8 cellular contexts compared by ENCODE assay signal in the genomic region with DNA sequence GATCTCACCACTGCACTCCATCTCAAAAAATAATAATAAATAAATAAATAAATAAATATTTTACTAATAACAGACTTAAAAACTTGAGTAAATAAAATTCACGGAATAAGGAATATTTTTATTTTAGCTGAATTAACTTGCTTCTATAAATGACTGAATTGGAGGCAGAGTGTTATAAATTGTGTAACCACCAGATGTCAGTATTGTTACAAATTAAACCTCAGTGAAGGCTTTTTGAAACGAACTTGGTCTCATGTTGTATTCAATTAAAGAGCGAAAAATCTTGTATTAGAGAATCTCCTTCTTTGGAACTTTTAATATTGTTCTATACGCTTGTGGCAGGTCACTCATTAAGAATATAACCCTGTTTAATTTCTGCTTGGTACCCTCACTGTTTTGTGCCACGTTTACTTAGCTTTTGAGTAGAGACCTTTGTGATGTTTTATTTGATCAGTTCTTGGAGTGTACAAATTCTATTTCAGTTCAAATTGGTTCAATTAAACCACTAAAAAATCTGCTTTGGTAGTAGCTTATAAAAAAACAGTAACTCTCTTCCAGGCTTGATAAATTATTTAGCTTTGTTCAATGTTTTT. TPM values are rescaled to one million over a fixed set of nuclear protein-coding genes. Genes with fewer than 3 reads are reported as not detected.
DNase-seq lines count a peak whose midpoint lies in the region; ATAC-seq, FAIRE-seq and TF ChIP-seq lines count a peak whose summit lies in the region.

No MANE protein-coding gene starts in this region.

- peak; percentile 67 for TF ChIP-seq CTCF in OCI-LY3 (IDR thresholded peaks at IDR 0.05; ENCODE audit: low read depth, low read length)
- peak; percentile 57 to 89 (median 66) for TF ChIP-seq CTCF in nephron (IDR thresholded peaks at IDR 0.05; ENCODE audit: unreplicated experiment in 3 of 3)

- no peaks in the 10 kb centered on the region for H3K9me3 ChIP-seq in OCI-LY3 (ENCODE audit: insufficient read depth, low read length)

- no peaks in the 10 kb centered on the region for H3K36me3 Mint-ChIP-seq in nephron (ENCODE audit: low read depth)

- H3K4me2 ChIP-seq in OCI-LY3 (ENCODE audit: low read length), result peak overlapping the region; percentile 75

- H3K27ac ChIP-seq in OCI-LY3 (ENCODE audit: low read length), result no peak overlapping the region

- no peaks in the 10 kb centered on the region for H3K27me3 ChIP-seq in OCI-LY3 (ENCODE audit: low read depth, low read length)

- in situ Hi-C loops in KBM-7 (cut with MboI; ENCODE audit: low pct_unique_long_range_greater_than_20kb, low sequenced_read_pairs), result no loop called here

- peaks cover 4% of the 10 kb centered on the region for H3K4me1 ChIP-seq in OCI-LY3 (ENCODE audit: low read length)

- ATAC-seq in GM18508 (IDR thresholded peaks at IDR 0.05; ENCODE audit: insufficient read depth, unreplicated experiment), result peak; percentile 77

- H3K9me3 Mint-ChIP-seq in nephron, result no peaks in the 10 kb centered on the region

- no peak overlapping the region for H3K4me3 Mint-ChIP-seq in nephron

- DNase-seq in AG08395 (ENCODE audit: low spot score) (peak; percentile 31), KBM-7 (peak; percentile 72), dermis blood vessel endothelial cell (peak; percentile 80), urothelium cell line (ENCODE audit: low spot score) (no peak)
- DNase-seq in stimulated activated CD4-positive, alpha-beta T cell treated with anti-CD3 and anti-CD28 coated beads, Interleukin-12 subunit alpha, Interleukin-12 subunit beta, amount 100 ng/mL, for 4 hours, result no peak

- H3K27ac Mint-ChIP-seq in nephron, result no peak overlapping the region

- no peaks in the 10 kb centered on the region for H3K79me2 ChIP-seq in OCI-LY3 (ENCODE audit: low read length)

- FAIRE-seq in urothelium cell line (lab: Jason Lieb, UNC), result no peak

- H3K4me1 Mint-ChIP-seq in nephron, result peaks cover 5% of the 10 kb centered on the region

- H3K4me3 ChIP-seq in OCI-LY3 (ENCODE audit: low read length), result peak overlapping the region; percentile 63

- peak overlapping the region; percentile 93 for H2AFZ ChIP-seq in OCI-LY3 (ENCODE audit: low read depth, low read length)

- no peaks in the 10 kb centered on the region for H3K36me3 ChIP-seq in OCI-LY3 (replicated peaks; ENCODE audit: low read depth, low read length)

- peaks cover 3% of the 10 kb centered on the region for H3K27me3 Mint-ChIP-seq in nephron (ENCODE audit: low read depth)

- peak overlapping the region; percentile 56 for H3K9ac ChIP-seq in OCI-LY3 (ENCODE audit: low read length)

- no peaks in the 10 kb centered on the region for H4K20me1 ChIP-seq in OCI-LY3 (ENCODE audit: insufficient read depth, low read length)

RNA-seq across cellular contexts. Expression of gene SCIN, which starts 45.6 kb away (rescaled TPM):
- 0.17 and 2.6 TPM in 2 replicates for total RNA-seq in dermis blood vessel endothelial cell

Comparison
In these comparisons a context has a peak if more than half of its experiments do, and no peak if none do; other contexts are left out.
1. DNase-seq: peak in AG08395 (single experiment), KBM-7 (single experiment) and dermis blood vessel endothelial cell (single experiment); none in stimulated activated CD4-positive, alpha-beta T cell treated with anti-CD3 and anti-CD28 coated beads, Interleukin-12 subunit alpha, Interleukin-12 subunit beta, amount 100 ng/mL, for 4 hours (single experiment) and urothelium cell line (single experiment).